In the genomic region with DNA sequence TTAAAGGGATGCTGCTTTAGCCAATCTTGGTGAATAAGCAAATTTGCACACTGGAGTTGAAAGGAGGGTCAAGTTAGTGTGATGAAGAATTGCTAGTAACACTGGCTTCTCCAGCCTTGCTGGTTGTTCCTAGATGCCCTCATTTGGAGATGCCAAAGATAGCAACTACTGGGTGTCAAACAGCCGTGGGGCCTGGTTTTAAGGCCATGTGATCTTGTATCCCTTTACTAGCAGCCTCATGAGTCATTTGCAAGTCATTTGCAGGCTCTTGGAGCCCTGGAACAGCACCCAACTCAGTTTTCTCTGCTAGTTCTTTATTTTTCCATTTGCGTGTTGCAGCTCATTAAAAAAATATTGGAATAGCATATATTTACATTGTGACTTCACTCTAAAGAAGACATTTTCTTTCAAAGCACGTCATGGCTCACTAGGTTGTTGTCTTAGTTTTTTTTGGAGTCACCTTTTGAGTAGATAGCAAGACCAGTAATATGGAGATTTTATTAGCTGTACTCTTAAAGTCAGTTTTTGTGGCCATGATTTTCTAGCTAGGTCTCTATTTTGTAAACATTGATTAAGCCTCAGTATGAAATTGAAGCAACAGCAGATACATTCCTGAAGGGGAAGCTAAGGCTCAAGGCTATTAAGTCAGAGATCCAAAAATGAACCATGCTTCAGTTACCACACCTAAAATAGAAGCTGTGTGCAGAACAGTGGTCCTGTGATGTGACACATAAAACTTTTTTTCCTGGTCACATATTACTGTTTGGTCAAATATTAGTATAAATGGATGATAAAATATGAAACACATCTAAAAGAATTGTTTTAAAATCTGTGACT, we compare ENCODE assay signal across 10 cellular contexts. TPM values are rescaled to one million over a fixed set of nuclear protein-coding genes. Genes with fewer than 3 reads are reported as not detected.
A peak's percentile ranks its signal among the peaks of the same experiment; 100 is the strongest.
DNase-seq lines count a peak whose midpoint lies in the region; ATAC-seq and TF ChIP-seq lines count a peak whose summit lies in the region.
"Had no signal": no experiment of that assay in that cellular context is flagged by ENCODE, and none has a peak within 500 bp of the region (broad histone marks: within the 10 kb centered on the region; RNA-seq: fewer than 3 reads in every experiment).

No MANE protein-coding gene starts in this region.

- no peak overlapping the region for H3K4me3 Mint-ChIP-seq in activated CD8-positive, alpha-beta T cell treated with anti-CD3 and anti-CD28 coated beads for 36 hours

- no peak overlapping the region for H3K27ac ChIP-seq in RWPE1
- H3K27ac ChIP-seq in fibroblast of lung (ENCODE audit: insufficient read depth, low read length), result peak overlapping the region; percentile 18
- peak overlapping the region; percentile 11 to 32 for H3K27ac ChIP-seq in prostate gland

- no peak overlapping the region for H3K9ac ChIP-seq in fibroblast of lung (ENCODE audit: insufficient read depth, low read length)

- intact Hi-C loops in prostate gland (cut with DNase I), result no loop called here
- intact Hi-C loops in activated CD8-positive, alpha-beta T cell treated with anti-CD3 and anti-CD28 coated beads for 36 hours (cut with micrococcal nuclease), result no loop called here

- POLR2A ChIA-PET in RWPE1 (lab: Yijun Ruan, JAX; ENCODE audit: low non-redundant PET) (interaction anchor here (0.6 kb wide), 1 partner anchor 32 kb away, joined by 3 read pairs; a partner anchor contains a TSS), GM10248 (lab: Yijun Ruan, JAX) (interaction anchor here (2.8 kb wide), 1 partner anchor 32 kb away, joined by 9 read pairs; a partner anchor contains a TSS)
- POLR2A ChIA-PET in activated CD8-positive, alpha-beta T cell treated with anti-CD3 and anti-CD28 coated beads for 36 hours (lab: Charles Lee), result interaction anchor here (0.6 kb wide), 1 partner anchor 48 kb away, joined by 3 read pairs; no protein-coding TSS in a partner anchor

- H3K27ac Mint-ChIP-seq in activated CD8-positive, alpha-beta T cell treated with anti-CD3 and anti-CD28 coated beads for 36 hours, result no peak overlapping the region

- H3K4me2 ChIP-seq in fibroblast of lung (ENCODE audit: extremely low read depth, insufficient read depth, low read length), result peak overlapping the region; percentile 42

- no peak overlapping the region for H2AFZ ChIP-seq in fibroblast of lung (ENCODE audit: low read length)

- 36% methylated on average over 3 of the region's 3 CpGs for WGBS in prostate gland

- no peaks in the 10 kb centered on the region for H3K9me3 ChIP-seq in fibroblast of lung (ENCODE audit: control insufficient read depth, insufficient read depth, low read depth, low read length)
- no peaks in the 10 kb centered on the region for H3K9me3 ChIP-seq in prostate gland

- H3K27me3 ChIP-seq in fibroblast of lung (ENCODE audit: control insufficient read depth, insufficient read depth, low read length) (no peaks in the 10 kb centered on the region), prostate gland (replicated peaks; ENCODE audit: insufficient read depth) (no peaks in the 10 kb centered on the region)

- H3K36me3 ChIP-seq in fibroblast of lung (ENCODE audit: control insufficient read depth, insufficient read depth, low read length) (no peaks in the 10 kb centered on the region), prostate gland (no peaks in the 10 kb centered on the region)

- no peaks in the 10 kb centered on the region for H3K79me2 ChIP-seq in fibroblast of lung (ENCODE audit: control insufficient read depth, insufficient read depth, low read length)

- DNase-seq in Daoy (ENCODE audit: low read depth), result peak; percentile 91
- DNase-seq in RWPE1 (ENCODE audit: low spot score), result peak; percentile 82
- DNase-seq in fibroblast of lung (ENCODE audit: low read depth in 2 of 2), result peak; percentile 90 to 95
- peak; percentile 19 for DNase-seq in prostate gland (ENCODE audit: low spot score)
- DNase-seq in NCI-H2081 treated with DMSO at 0.1 percent for 48 hours (lab: John Stamatoyannopoulos, UW), result no peak
- DNase-seq in activated CD8-positive, alpha-beta T cell treated with anti-CD3 and anti-CD28 coated beads for 36 hours, result no peak
- no peak for DNase-seq in GM10248 (ENCODE audit: extremely low spot score)

- H3K27me3 Mint-ChIP-seq in activated CD8-positive, alpha-beta T cell treated with anti-CD3 and anti-CD28 coated beads for 36 hours, result no peaks in the 10 kb centered on the region

- peaks cover 11% of the 10 kb centered on the region for H3K36me3 Mint-ChIP-seq in activated CD8-positive, alpha-beta T cell treated with anti-CD3 and anti-CD28 coated beads for 36 hours (ENCODE audit: low read depth)

- H4K20me1 ChIP-seq in fibroblast of lung (ENCODE audit: control insufficient read depth, extremely low read depth, insufficient read depth, low read length), result no peaks in the 10 kb centered on the region

- TF ChIP-seq CTCF in RWPE1 (conservative IDR thresholded peaks at IDR 0.05; ENCODE audit: low read depth) (no peak), fibroblast of lung (conservative IDR thresholded peaks at IDR 0.05 in 1 of 2, IDR thresholded peaks at IDR 0.05 in 1 of 2; ENCODE audit: low read depth in 1 of 2, low read length in 2 of 2) (no peak), prostate gland (IDR thresholded peaks at IDR 0.05) (no peak), GM10248 (IDR thresholded peaks at IDR 0.05; ENCODE audit: control extremely low read depth, extremely low read depth, low read depth, missing control alignments) (no peak)
- TF ChIP-seq CTCF in activated CD8-positive, alpha-beta T cell treated with anti-CD3 and anti-CD28 coated beads for 36 hours (IDR thresholded peaks at IDR 0.05), result no peak

- H3K4me1 ChIP-seq in fibroblast of lung (ENCODE audit: control insufficient read depth, extremely low read depth, insufficient read depth, low read length) (peaks cover 10% of the 10 kb centered on the region), prostate gland (replicated peaks) (no peaks in the 10 kb centered on the region)

- TF ChIP-seq POLR2A in prostate gland (IDR thresholded peaks at IDR 0.05), result no peak

- ATAC-seq in GM21528 (IDR thresholded peaks at IDR 0.05; ENCODE audit: low FRiP score, unreplicated experiment), result no peak
- ATAC-seq in activated CD8-positive, alpha-beta T cell treated with anti-CD3 and anti-CD28 coated beads for 36 hours, result no peak
- ATAC-seq: HepG2, left colon had no signal

- no peaks in the 10 kb centered on the region for H3K9me3 Mint-ChIP-seq in activated CD8-positive, alpha-beta T cell treated with anti-CD3 and anti-CD28 coated beads for 36 hours

- peaks cover 8% of the 10 kb centered on the region for H3K4me1 Mint-ChIP-seq in activated CD8-positive, alpha-beta T cell treated with anti-CD3 and anti-CD28 coated beads for 36 hours (ENCODE audit: low read depth)

- H3K4me3 ChIP-seq in fibroblast of lung (replicated peaks in 1 of 4; ENCODE audit: control extremely low read depth in 1 of 4, insufficient read depth in 1 of 4, low read depth in 3 of 4, low read length in 4 of 4), result no peak overlapping the region
- no peak overlapping the region for H3K4me3 ChIP-seq in prostate gland

- CTCF ChIA-PET in RWPE1 (lab: Yijun Ruan, JAX) (interaction anchor here (0.8 kb wide), 1 partner anchor 280 kb away, joined by 3 read pairs; no protein-coding TSS in a partner anchor), GM10248 (lab: Yijun Ruan, JAX) (interaction anchor here (1.1 to 2.4 kb wide), 5 partner anchors 11 to 35 kb away, joined by 3 to 14 read pairs (median 4); no protein-coding TSS in a partner anchor)
- CTCF ChIA-PET in activated CD8-positive, alpha-beta T cell treated with anti-CD3 and anti-CD28 coated beads for 36 hours (lab: Charles Lee), result interaction anchor here (1.7 kb wide), 1 partner anchor 14 kb away, joined by 8 read pairs; no protein-coding TSS in a partner anchor

RNA-seq across cellular contexts. Expression of a gene that starts 1.3 kb away (rescaled TPM):
- 0.74 TPM in 1 of 2 replicates, not detected in the other for total RNA-seq in Daoy (2014; rRNA removed; shearing (Covaris generic))
- total RNA-seq in fibroblast of lung (0.26 and 0.50 TPM in 2 replicates), prostate gland (1 to 10 TPM in 1 of 2 donors, not detected in 1; 1.5 TPM)
- 0.22 and 0.29 TPM in 2 replicates for polyA plus RNA-seq in fibroblast of lung
- polyA plus RNA-seq in fibroblast of lung (2012), result 0.22 and 0.30 TPM in 2 replicates
- polyA minus RNA-seq in fibroblast of lung (ENCODE audit: low replicate concordance), result not detected in 2 replicates
- under 1 TPM; 0.52 to 0.96 TPM for total RNA-seq in activated CD8-positive, alpha-beta T cell treated with anti-CD3 and anti-CD28 coated beads for 36 hours

RNA-seq across cellular contexts. Expression of a gene that starts 31.8 kb away (rescaled TPM):
- total RNA-seq in Daoy (2014; rRNA removed; shearing (Covaris generic)), result 200 and 238 TPM in 2 replicates
- total RNA-seq in fibroblast of lung (106 and 127 TPM in 2 replicates), prostate gland (10 to 100 TPM; 57.5 to 58.5 TPM)
- polyA plus RNA-seq in fibroblast of lung, result 30.1 and 42.6 TPM in 2 replicates
- 19.5 and 25.5 TPM in 2 replicates for polyA plus RNA-seq in fibroblast of lung (2012)
- polyA minus RNA-seq in fibroblast of lung (ENCODE audit: low replicate concordance), result 1.2 and 7.9 TPM in 2 replicates
- 10 to 100 TPM; 54.1 to 54.5 TPM for total RNA-seq in activated CD8-positive, alpha-beta T cell treated with anti-CD3 and anti-CD28 coated beads for 36 hours

Comparison
In these comparisons a context has a peak if more than half of its experiments do, and no peak if none do; other contexts are left out.
1. DNase-seq: peak in Daoy (single experiment), RWPE1 (single experiment), fibroblast of lung (2 of 2) and prostate gland (single experiment); none in NCI-H2081 treated with DMSO at 0.1 percent for 48 hours (single experiment), activated CD8-positive, alpha-beta T cell treated with anti-CD3 and anti-CD28 coated beads for 36 hours (single experiment) and GM10248 (single experiment).